In genomic region chr21:17636711-17637110, GRCh38 we compare ENCODE assay signal across 18 cellular contexts. TPM values are rescaled to one million over a fixed set of nuclear protein-coding genes. Genes with fewer than 3 reads are reported as not detected.
DNase-seq lines count a peak whose midpoint lies in the region; ATAC-seq, FAIRE-seq and TF ChIP-seq lines count a peak whose summit lies in the region.
"Had no signal": no experiment of that assay in that cellular context is flagged by ENCODE, and none has a peak within 500 bp of the region (broad histone marks: within the 10 kb centered on the region; RNA-seq: fewer than 3 reads in every experiment).

No MANE protein-coding gene starts in this region.

- H3K9me3 ChIP-seq in psoas muscle (no peaks in the 10 kb centered on the region), WERI-Rb-1 (ENCODE audit: severe bottlenecking) (no peaks in the 10 kb centered on the region)
- H3K9me3 ChIP-seq: HAP-1, SJCRH30 had no signal

- H3K36me3 ChIP-seq in GM23338 (ENCODE audit: insufficient read depth) (0 out of 2 replicates have a peak, but pooled peaks cover 3% of the 10 kb centered on the region), bronchial epithelial cell (ENCODE audit: control insufficient read depth, insufficient read depth, low read length) (no peaks in the 10 kb centered on the region), psoas muscle (ENCODE audit: insufficient read depth in 1 of 2, low read depth in 1 of 2) (no peaks in the 10 kb centered on the region), WERI-Rb-1 (no peaks in the 10 kb centered on the region)
- H3K36me3 ChIP-seq: HAP-1, SJCRH30 had no signal

- no peak overlapping the region for H3K27ac ChIP-seq in GM23338 (ENCODE audit: low read depth)
- no peak overlapping the region for H3K27ac ChIP-seq in psoas muscle
- no peak overlapping the region for H3K27ac ChIP-seq in WERI-Rb-1
- H3K27ac ChIP-seq: SJCRH30 had no signal

- peaks cover 4% of the 10 kb centered on the region; the same call in 2 of the 3 replicates for H3K36me3 Mint-ChIP-seq in GM23338 (ENCODE audit: low read depth)

- 0 out of 2 replicates have a peak overlapping the region, but pooled peaks have one; percentile 66 for H2AFZ ChIP-seq in GM23338

- H3K79me2 ChIP-seq in GM23338 (replicated peaks; ENCODE audit: insufficient read depth), result no peaks in the 10 kb centered on the region

- no peak overlapping the region for H3K27ac Mint-ChIP-seq in GM23338
- H3K27ac Mint-ChIP-seq: CD8-positive, alpha-beta memory T cell had no signal

- no peaks in the 10 kb centered on the region for H3K27me3 ChIP-seq in GM23338 (ENCODE audit: insufficient read depth)
- no peaks in the 10 kb centered on the region for H3K27me3 ChIP-seq in bronchial epithelial cell (ENCODE audit: control insufficient read depth, insufficient read depth, low read length)
- no peaks in the 10 kb centered on the region for H3K27me3 ChIP-seq in psoas muscle (ENCODE audit: insufficient read depth in 3 of 3, low read length in 2 of 3)
- no peaks in the 10 kb centered on the region for H3K27me3 ChIP-seq in WERI-Rb-1 (ENCODE audit: insufficient read depth, low read depth, severe bottlenecking)
- H3K27me3 ChIP-seq: SJCRH30 had no signal

- H3K4me3 Mint-ChIP-seq in GM23338, result no peak overlapping the region
- H3K4me3 Mint-ChIP-seq: CD8-positive, alpha-beta memory T cell had no signal

- 45 to 71% (median 65%) methylated on average over 4 of the region's 4 CpGs for WGBS in psoas muscle, 3 donors

- no peaks in the 10 kb centered on the region for H3F3A ChIP-seq in GM23338 (replicated peaks; ENCODE audit: low read depth)

- H3K27me3 Mint-ChIP-seq in GM23338 (ENCODE audit: insufficient read depth, low read depth, poor library complexity), result no peaks in the 10 kb centered on the region

- no peaks in the 10 kb centered on the region for H3K4me1 Mint-ChIP-seq in GM23338

- intact Hi-C loops in psoas muscle (cut with DNase I), result no loop called here

- no peaks in the 10 kb centered on the region for H4K20me1 ChIP-seq in GM23338 (replicated peaks; ENCODE audit: insufficient read depth)

- H3K4me1 ChIP-seq in GM23338 (ENCODE audit: insufficient read depth) (no peaks in the 10 kb centered on the region), psoas muscle (no peaks in the 10 kb centered on the region)
- H3K4me1 ChIP-seq: HAP-1, SJCRH30 had no signal

- no peak overlapping the region for H3K4me2 ChIP-seq in GM23338

- DNase-seq in AG08395 (ENCODE audit: low spot score) (peak; percentile 5), GM23338 (ENCODE audit: low spot score) (no peak), bronchial epithelial cell (ENCODE audit: low read depth) (no peak), psoas muscle (peak; percentile 20 to 73), foreskin fibroblast (no peak), WERI-Rb-1 (no peak)
- DNase-seq: C1 segment of cervical spinal cord; CD8-positive, alpha-beta memory T cell; MV-4-11; NCI-H1694 treated with DMSO at 0.1 percent for 48 hours; NCI-H2107; NCI-H510A treated with DMSO at 0.1 percent for 48 hours; NCI-H82; OCI-M1; RPMI8226; SJCRH30 had no signal

- H3K4me3 ChIP-seq in GM23338 (no peak overlapping the region), bronchial epithelial cell (ENCODE audit: low read depth, low read length) (no peak overlapping the region), psoas muscle (no peak overlapping the region), foreskin fibroblast (ENCODE audit: low read depth in 1 of 2, low read length in 2 of 2) (no peak overlapping the region), WERI-Rb-1 (ENCODE audit: low read depth, low read length) (no peak overlapping the region)
- H3K4me3 ChIP-seq: HAP-1, SJCRH30 had no signal

- peaks cover 12% of the 10 kb centered on the region for H3K9me3 Mint-ChIP-seq in GM23338

- ATAC-seq in GM23338, result no peak
- ATAC-seq in psoas muscle, result peak in 3 of 4 donors; percentile 47 to 67 (median 56)
- ATAC-seq in HG03439 (IDR thresholded peaks at IDR 0.05; ENCODE audit: unreplicated experiment), result no peak

- H3K9me2 ChIP-seq in GM23338 (ENCODE audit: insufficient read depth), result no peaks in the 10 kb centered on the region

- FAIRE-seq in bronchial epithelial cell (lab: Jason Lieb, UNC), result peak; percentile 86

- TF ChIP-seq CTCF in GM23338 (conservative IDR thresholded peaks at IDR 0.05; ENCODE audit: low read depth in 2 of 2) (no peak), bronchial epithelial cell (IDR thresholded peaks at IDR 0.05; ENCODE audit: insufficient read depth, low read length, severe bottlenecking) (no peak), psoas muscle (IDR thresholded peaks at IDR 0.05) (no peak), foreskin fibroblast (IDR thresholded peaks at IDR 0.05; ENCODE audit: low read depth, low read length) (no peak), WERI-Rb-1 (IDR thresholded peaks at IDR 0.05; ENCODE audit: low read depth, low read length) (no peak)

TF ChIP-seq in GM23338, 12 proteins besides CTCF, POLR2A, EP300 and RAD21 (continues in another document):
- TF ChIP-seq ETS1 (IDR thresholded peaks at IDR 0.05) (no peak), JUNB (IDR thresholded peaks at IDR 0.05; ENCODE audit: unreplicated experiment) (no peak), EZH2 (IDR thresholded peaks at IDR 0.05; ENCODE audit: low read depth, unreplicated experiment) (no peak), ZNF462 (CRISPR knock-in tag; IDR thresholded peaks at IDR 0.05) (no peak)

RNA-seq across cellular contexts. Expression of gene BTG3, which starts 24.0 kb away (rescaled TPM):
- total RNA-seq in GM23338 (2014; rRNA removed; shearing (Covaris generic)), result 20.4 and 24.0 TPM in 2 replicates
- 39.7 and 43.8 TPM in 2 replicates for polyA plus RNA-seq in GM23338 (2016; fragmentation: Nextera tagmentation; extraction: Ambion mirVana)
- total RNA-seq in bronchial epithelial cell, result 28.3 and 32.9 TPM in 2 replicates
- total RNA-seq in psoas muscle, result 1 to 10 TPM; 1.7 to 2.6 (median 1.9) TPM
- 1 to 10 TPM; 1.8 to 6.4 (median 2.1) TPM for polyA plus RNA-seq in psoas muscle

Comparison
In these comparisons a context has a peak if more than half of its experiments do, and no peak if none do; other contexts are left out.
1. DNase-seq: peak in AG08395 (single experiment) and psoas muscle (2 of 2); none in GM23338 (single experiment), bronchial epithelial cell (single experiment), foreskin fibroblast (0 of 2) and WERI-Rb-1 (single experiment).
2. ATAC-seq: peak in psoas muscle (3 of 4); none in GM23338 (single experiment) and HG03439 (single experiment).